24 cellular contexts compared by ENCODE assay signal in genomic region chr5:68024426-68024825, GRCh38.
"Had no signal": no experiment of that assay in that cellular context is flagged by ENCODE, and none has a peak within 500 bp of the region (broad histone marks: within the 10 kb centered on the region; RNA-seq: fewer than 3 reads in every experiment).

No MANE protein-coding gene starts in this region.

- H3K4me1 ChIP-seq: adrenal gland, pancreas had no signal

- H3K9me3 ChIP-seq: adrenal gland, colonic mucosa, gastrocnemius medialis, pancreas, prostate gland, thyroid gland had no signal

- DNase-seq: activated CD4-positive, alpha-beta T cell treated with anti-CD3 and anti-CD28 coated beads for 36 hours; activated CD4-positive, CD25-positive, alpha-beta regulatory T cell; activated effector memory CD4-positive, alpha-beta T cell treated with Interleukin-2 at 50 U/mL for 16 hours; activated naive CD4-positive, alpha-beta T cell treated with Interleukin-2 at 50 U/mL for 16 hours; activated naive CD8-positive, alpha-beta T cell treated with anti-CD3 and anti-CD28 coated beads for 36 hours; activated T-cell treated with anti-CD3 and anti-CD28 coated beads for 4 hours; adrenal gland; cerebellar nuclear complex; colonic mucosa; effector CD8-positive, alpha-beta T cell; gastrocnemius medialis; head of caudate nucleus; hippocampal formation; left cardiac atrium; left ventricle myocardium superior; naive thymus-derived CD8-positive, alpha-beta T cell; nucleus accumbens; pancreas; stimulated activated CD4-positive, alpha-beta T cell treated with anti-CD3 and anti-CD28 coated beads, Interleukin-12 subunit alpha, Interleukin-12 subunit beta, amount 100 ng/mL, for 4 hours; stimulated activated CD4-positive, alpha-beta T cell treated with anti-CD3 and anti-CD28 coated beads, Interleukin-4, amount 100 ng/mL, for 1 hour; substantia nigra; thyroid gland had no signal

- H3K36me3 ChIP-seq: adrenal gland, colonic mucosa, gastrocnemius medialis, pancreas, prostate gland, thyroid gland had no signal

- H3K27ac ChIP-seq: adrenal gland, colonic mucosa, epithelial cell of prostate, gastrocnemius medialis, pancreas, prostate gland, thyroid gland had no signal

- H3K4me3 ChIP-seq: adrenal gland, colonic mucosa, gastrocnemius medialis, pancreas, prostate gland, thyroid gland had no signal

- H3K27me3 ChIP-seq: adrenal gland, colonic mucosa, gastrocnemius medialis, pancreas, thyroid gland had no signal

- ATAC-seq: activated CD4-positive, alpha-beta T cell treated with anti-CD3 and anti-CD28 coated beads for 36 hours; gastrocnemius medialis; left cardiac atrium; left ventricle myocardium superior; naive thymus-derived CD8-positive, alpha-beta T cell; pancreas had no signal
